In genomic region chr1:161130266-161130665, GRCh38 we compare ENCODE assay signal across 14 cellular contexts. TPM values are rescaled to one million over a fixed set of nuclear protein-coding genes. Genes with fewer than 3 reads are reported as not detected.
DNase-seq lines count a peak whose midpoint lies in the region; ATAC-seq and TF ChIP-seq lines count a peak whose summit lies in the region.
"Had no signal": no experiment of that assay in that cellular context is flagged by ENCODE, and none has a peak within 500 bp of the region (broad histone marks: within the 10 kb centered on the region; RNA-seq: fewer than 3 reads in every experiment).

No MANE protein-coding gene starts in this region.

- H3K36me3 Mint-ChIP-seq in IgD-negative memory B cell: peaks cover 8% of the 10 kb centered on the region

- H3K36me3 ChIP-seq in osteoblast (ENCODE audit: insufficient read depth, low read length): peaks cover 24% of the 10 kb centered on the region
- H3K36me3 ChIP-seq: cardiac muscle cell had no signal

- no peaks in the 10 kb centered on the region for H3K27me3 ChIP-seq in osteoblast (ENCODE audit: insufficient read depth, low read length)
- H3K27me3 ChIP-seq: cardiac muscle cell, suprapubic skin had no signal

- H3K4me1 Mint-ChIP-seq in IgD-negative memory B cell: peaks cover 16 to 37% (median 18%) of the 10 kb centered on the region in 3 donors

- H4K20me1 ChIP-seq in osteoblast (ENCODE audit: insufficient read depth, low read length): peaks cover 20% of the 10 kb centered on the region

- peak overlapping the region; percentile 6 for H3K27ac ChIP-seq in osteoblast (ENCODE audit: low read depth, low read length)
- H3K27ac ChIP-seq: suprapubic skin had no signal

- DNase-seq in NCI-H1694 treated with DMSO at 0.1 percent for 48 hours (lab: John Stamatoyannopoulos, UW): peak; percentile 64
- no peak for DNase-seq in NCI-H1694 (lab: John Stamatoyannopoulos, UW)
- DNase-seq in dermis blood vessel endothelial cell: peak; percentile 54
- no peak for DNase-seq in osteoblast (ENCODE audit: insufficient read length, low spot score, missing footprints)
- DNase-seq in COLO829 (ENCODE audit: low spot score): no peak
- no peak for DNase-seq in stimulated activated CD4-positive, alpha-beta T cell treated with anti-CD3 and anti-CD28 coated beads, Interleukin-4, amount 100 ng/mL, for 4 hours
- DNase-seq: activated CD4-positive, CD25-positive, alpha-beta regulatory T cell treated with anti-CD3 and anti-CD28 coated beads, Interleukin-2, amount 50 U/mL, for 72 hours; left cardiac atrium; NCI-H1048; NCI-H226 had no signal

- peaks cover 20% of the 10 kb centered on the region for H3K4me1 ChIP-seq in osteoblast (ENCODE audit: insufficient read depth, low read length)

- H3K9me3 Mint-ChIP-seq in IgD-negative memory B cell: no peaks in the 10 kb centered on the region

- H3K4me3 Mint-ChIP-seq in IgD-negative memory B cell: peak overlapping the region in 3 of 4 donors; percentile 3 to 84 (median 27)

- no peaks in the 10 kb centered on the region for H3K9me3 ChIP-seq in osteoblast (ENCODE audit: low read depth, low read length)
- H3K9me3 ChIP-seq: suprapubic skin had no signal

- peak overlapping the region in 2 of 3 donors; percentile 26 to 92 for H3K27ac Mint-ChIP-seq in IgD-negative memory B cell

- ATAC-seq in GM21619 (IDR thresholded peaks at IDR 0.05; ENCODE audit: unreplicated experiment): no peak
- ATAC-seq: left cardiac atrium had no signal

- no peaks in the 10 kb centered on the region for H3K27me3 Mint-ChIP-seq in IgD-negative memory B cell

- H3K4me3 ChIP-seq in osteoblast (ENCODE audit: insufficient read depth, low read length): no peak overlapping the region
- H3K4me3 ChIP-seq: suprapubic skin had no signal

- H2AFZ ChIP-seq in osteoblast (ENCODE audit: low read length): no peak overlapping the region

- TF ChIP-seq CTCF in osteoblast (IDR thresholded peaks at IDR 0.05; ENCODE audit: extremely low read depth, low read depth, low read length): no peak

- peaks cover 93% of the 10 kb centered on the region for H3K79me2 ChIP-seq in osteoblast (ENCODE audit: insufficient read depth, low read length)

- H3K4me2 ChIP-seq in osteoblast (ENCODE audit: insufficient read depth, low read length): peak overlapping the region; percentile 97

RNA-seq across cellular contexts. Expression of gene DEDD, which starts 2.2 kb away (rescaled TPM):
- 39.1 TPM for polyA plus RNA-seq in IgD-negative memory B cell
- total RNA-seq in dermis blood vessel endothelial cell (39.1 and 64.8 TPM in 2 replicates), osteoblast (36.6 and 41.0 TPM in 2 replicates)

RNA-seq across cellular contexts. Expression of gene NIT1, which starts 12.4 kb away (rescaled TPM):
- 19.7 TPM for polyA plus RNA-seq in IgD-negative memory B cell
- total RNA-seq in dermis blood vessel endothelial cell: 11.6 and 17.5 TPM in 2 replicates
- 23.9 and 28.0 TPM in 2 replicates for total RNA-seq in osteoblast

RNA-seq across cellular contexts. Expression of gene PFDN2, which starts 12.4 kb away (rescaled TPM):
- polyA plus RNA-seq in IgD-negative memory B cell: 95.2 TPM
- total RNA-seq in dermis blood vessel endothelial cell: 30.2 and 42.7 TPM in 2 replicates
- 17.7 and 27.9 TPM in 2 replicates for total RNA-seq in osteoblast

RNA-seq across cellular contexts. Expression of gene UFC1, which starts 23.5 kb away (rescaled TPM):
- polyA plus RNA-seq in IgD-negative memory B cell: 122 TPM
- total RNA-seq in dermis blood vessel endothelial cell: 119 and 134 TPM in 2 replicates
- total RNA-seq in osteoblast: 87.5 and 95.2 TPM in 2 replicates

RNA-seq across cellular contexts. Expression of gene USP21, which starts 29.0 kb away (rescaled TPM):
- 30.1 TPM for polyA plus RNA-seq in IgD-negative memory B cell
- 5.4 and 12.8 TPM in 2 replicates for total RNA-seq in dermis blood vessel endothelial cell
- 8.0 and 9.1 TPM in 2 replicates for total RNA-seq in osteoblast

Comparison
In these comparisons a context has a peak if more than half of its experiments do, and no peak if none do; other contexts are left out.
1. DNase-seq: peak in NCI-H1694 treated with DMSO at 0.1 percent for 48 hours (single experiment) and dermis blood vessel endothelial cell (single experiment); none in NCI-H1694 (single experiment), osteoblast (single experiment), COLO829 (single experiment) and stimulated activated CD4-positive, alpha-beta T cell treated with anti-CD3 and anti-CD28 coated beads, Interleukin-4, amount 100 ng/mL, for 4 hours (0 of 2).